In the genomic region with DNA sequence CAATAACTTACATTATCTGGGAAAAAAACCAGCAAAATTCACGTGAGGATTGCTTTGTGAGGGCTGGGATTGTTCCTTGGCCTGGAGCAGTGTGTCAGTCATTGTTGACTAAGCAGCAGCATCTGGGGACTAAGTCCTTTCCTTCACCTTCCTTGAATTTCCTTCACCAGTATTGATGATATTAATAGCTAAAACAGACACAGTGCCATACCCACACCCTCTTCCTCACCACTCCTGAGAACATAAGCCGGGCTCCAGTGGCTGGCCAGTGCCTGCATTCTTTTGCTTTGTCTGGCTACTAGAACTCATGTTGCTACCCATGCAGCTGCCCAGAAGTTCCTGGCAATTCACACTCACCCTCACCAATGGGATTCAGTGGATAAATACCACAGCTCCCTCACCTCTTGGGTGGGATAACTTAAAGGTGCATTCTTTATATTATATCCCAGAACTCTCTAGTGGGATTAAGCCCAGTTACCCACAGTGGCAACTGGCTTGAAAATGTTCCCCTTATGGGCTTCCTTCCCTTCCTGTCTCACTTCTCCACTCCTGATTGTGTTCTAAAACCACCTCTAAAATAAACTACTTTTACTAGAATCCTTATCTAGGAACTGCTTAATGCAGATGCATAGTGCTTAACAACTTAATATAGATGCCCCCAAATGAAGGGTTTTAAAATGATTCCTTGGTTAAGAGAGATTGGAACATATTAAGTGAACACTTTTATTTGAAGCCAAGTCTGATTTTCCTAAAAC, we compare ENCODE assay signal across 2 cellular contexts.
TF ChIP-seq lines count a peak whose summit lies in the region.

No MANE protein-coding gene starts in this region.

TF ChIP-seq in SK-N-SH, 30 proteins besides CTCF, POLR2A, EP300 and RAD21 (continued from another document):
- no peak for TF ChIP-seq EZH2phosphoT487 (IDR thresholded peaks at IDR 0.05; ENCODE audit: borderline replicate concordance, low read depth)
TF ChIP-seq in SK-N-SH: peak in this region for 0.

TF ChIP-seq in SK-N-SH treated with all-trans-retinoic acid at 6 μM for 48 hours, 23 proteins besides CTCF, POLR2A, EP300 and RAD21 (continued from another document):
- TF ChIP-seq, protein P1, sequence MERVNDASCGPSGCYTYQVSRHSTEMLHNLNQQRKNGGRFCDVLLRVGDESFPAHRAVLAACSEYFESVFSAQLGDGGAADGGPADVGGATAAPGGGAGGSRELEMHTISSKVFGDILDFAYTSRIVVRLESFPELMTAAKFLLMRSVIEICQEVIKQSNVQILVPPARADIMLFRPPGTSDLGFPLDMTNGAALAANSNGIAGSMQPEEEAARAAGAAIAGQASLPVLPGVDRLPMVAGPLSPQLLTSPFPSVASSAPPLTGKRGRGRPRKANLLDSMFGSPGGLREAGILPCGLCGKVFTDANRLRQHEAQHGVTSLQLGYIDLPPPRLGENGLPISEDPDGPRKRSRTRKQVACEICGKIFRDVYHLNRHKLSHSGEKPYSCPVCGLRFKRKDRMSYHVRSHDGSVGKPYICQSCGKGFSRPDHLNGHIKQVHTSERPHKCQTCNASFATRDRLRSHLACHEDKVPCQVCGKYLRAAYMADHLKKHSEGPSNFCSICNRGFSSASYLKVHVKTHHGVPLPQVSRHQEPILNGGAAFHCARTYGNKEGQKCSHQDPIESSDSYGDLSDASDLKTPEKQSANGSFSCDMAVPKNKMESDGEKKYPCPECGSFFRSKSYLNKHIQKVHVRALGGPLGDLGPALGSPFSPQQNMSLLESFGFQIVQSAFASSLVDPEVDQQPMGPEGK (CRISPR knock-in tag; IDR thresholded peaks at IDR 0.05; ENCODE audit: borderline replicate concordance): no peak
- TF ChIP-seq ZC3H10 (CRISPR knock-in tag; IDR thresholded peaks at IDR 0.05) (no peak), RARB (CRISPR knock-in tag; IDR thresholded peaks at IDR 0.05) (no peak), TOX (CRISPR knock-in tag; IDR thresholded peaks at IDR 0.05; ENCODE audit: borderline replicate concordance) (no peak)
